In the genomic region with DNA sequence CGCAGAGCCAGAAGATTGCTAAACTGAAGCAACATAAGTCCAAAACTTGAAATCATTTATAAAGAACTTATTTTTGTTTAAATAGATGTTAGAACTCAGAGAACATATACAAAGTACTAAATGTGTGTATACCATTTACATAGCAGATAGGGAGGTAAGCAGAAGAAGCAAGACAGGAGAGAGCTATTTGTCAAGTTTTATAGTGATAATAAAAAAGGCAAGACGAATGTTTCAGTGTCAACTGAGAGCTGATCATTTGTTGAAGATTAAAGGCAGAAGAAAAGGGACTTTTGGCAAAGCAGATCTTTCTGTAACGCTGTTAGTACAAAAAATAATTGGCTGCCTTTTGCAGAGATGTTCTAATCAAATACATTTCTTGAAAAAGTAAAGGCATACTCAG, we compare ENCODE assay signal across 32 cellular contexts. TPM values are rescaled to one million over a fixed set of nuclear protein-coding genes. Genes with fewer than 3 reads are reported as not detected.
"Had no signal": no experiment of that assay in that cellular context is flagged by ENCODE, and none has a peak within 500 bp of the region (broad histone marks: within the 10 kb centered on the region; RNA-seq: fewer than 3 reads in every experiment).

No MANE protein-coding gene starts in this region.

- H3K9me3 ChIP-seq: adrenal gland, body of pancreas, esophagus muscularis mucosa had no signal

- DNase-seq: activated CD4-positive, alpha-beta memory T cell treated with anti-CD3 and anti-CD28 coated beads for 36 hours; activated CD4-positive, alpha-beta T cell treated with anti-CD3 and anti-CD28 coated beads for 36 hours; activated CD4-positive, alpha-beta T cell treated with anti-CD3 and anti-CD28 coated beads, Interleukin-2, amount 10 ng/mL, durations not matched to agents 24 days and 14 days; activated CD4-positive, CD25-positive, alpha-beta regulatory T cell; activated CD4-positive, CD25-positive, alpha-beta regulatory T cell treated with anti-CD3 and anti-CD28 coated beads, Interleukin-2, amount 50 U/mL, for 72 hours; activated CD8-positive, alpha-beta memory T cell treated with anti-CD3 and anti-CD28 coated beads, Interleukin-2, amount 10 ng/mL, durations not matched to agents 7 days and 5 days; activated CD8-positive, alpha-beta memory T cell treated with anti-CD3 and anti-CD28 coated beads, Interleukin-2, amount 50 U/mL, for 4 hours; activated CD8-positive, alpha-beta T cell treated with anti-CD3 and anti-CD28 coated beads, Interleukin-2, amount 10 ng/mL, durations not matched to agents 7 days and 5 days; activated effector memory CD4-positive, alpha-beta T cell treated with anti-CD3 and anti-CD28 coated beads, Interleukin-2, amount 50 U/mL, for 16 hours; activated naive CD4-positive, alpha-beta T cell treated with anti-CD3 and anti-CD28 coated beads for 36 hours; activated naive CD8-positive, alpha-beta T cell treated with anti-CD3 and anti-CD28 coated beads for 36 hours; activated naive CD8-positive, alpha-beta T cell treated with anti-CD3 and anti-CD28 coated beads, Interleukin-2, amount 50 U/mL, for 24 hours; activated T-cell treated with anti-CD3 and anti-CD28 coated beads, Interleukin-2, amount 50 U/mL, for 1 hour; activated T-cell treated with anti-CD3 and anti-CD28 coated beads, Interleukin-2, amount 50 U/mL, for 48 hours; adrenal gland; aorta; body of pancreas; caudate nucleus; cortex of kidney; dermis blood vessel endothelial cell; effector CD4-positive, alpha-beta T cell; effector memory CD8-positive, alpha-beta T cell; erythroblast; foreskin melanocyte; T-helper 2 cell had no signal

- H3K27ac ChIP-seq: adrenal gland, body of pancreas, esophagus muscularis mucosa, gastroesophageal sphincter had no signal

- H3K4me1 ChIP-seq: adrenal gland, esophagus muscularis mucosa, gastroesophageal sphincter had no signal

- FAIRE-seq: colon had no signal

- H3K27me3 ChIP-seq: adrenal gland, body of pancreas, esophagus muscularis mucosa, gastroesophageal sphincter had no signal

- ATAC-seq: activated CD4-positive, alpha-beta T cell treated with anti-CD3 and anti-CD28 coated beads for 36 hours; activated CD8-positive, alpha-beta memory T cell treated with anti-CD3 and anti-CD28 coated beads, Interleukin-2, amount 10 ng/mL, durations not matched to agents 7 days and 5 days; activated CD8-positive, alpha-beta T cell treated with anti-CD3 and anti-CD28 coated beads, Interleukin-2, amount 10 ng/mL, durations not matched to agents 7 days and 5 days; activated naive CD8-positive, alpha-beta T cell treated with anti-CD3 and anti-CD28 coated beads, Interleukin-2, amount 50 U/mL, for 24 hours; body of pancreas; effector memory CD8-positive, alpha-beta T cell; gastroesophageal sphincter had no signal

- H3K36me3 ChIP-seq: adrenal gland, esophagus muscularis mucosa, gastroesophageal sphincter had no signal

- H3K4me3 ChIP-seq: adrenal gland, body of pancreas, esophagus muscularis mucosa, gastroesophageal sphincter had no signal

RNA-seq across cellular contexts. Expression of a gene that starts 12.3 kb away (rescaled TPM):
- total RNA-seq: activated CD4-positive, alpha-beta memory T cell treated with anti-CD3 and anti-CD28 coated beads for 36 hours; activated CD4-positive, alpha-beta T cell treated with anti-CD3 and anti-CD28 coated beads for 36 hours; activated CD4-positive, alpha-beta T cell treated with anti-CD3 and anti-CD28 coated beads, Interleukin-2, amount 10 ng/mL, durations not matched to agents 24 days and 14 days; activated CD8-positive, alpha-beta memory T cell treated with anti-CD3 and anti-CD28 coated beads for 36 hours; activated CD8-positive, alpha-beta memory T cell treated with anti-CD3 and anti-CD28 coated beads, Interleukin-2, amount 10 ng/mL, durations not matched to agents 7 days and 5 days; activated CD8-positive, alpha-beta T cell treated with anti-CD3 and anti-CD28 coated beads, Interleukin-2, amount 10 ng/mL, durations not matched to agents 7 days and 5 days; activated naive CD4-positive, alpha-beta T cell treated with anti-CD3 and anti-CD28 coated beads for 36 hours; activated naive CD8-positive, alpha-beta T cell treated with anti-CD3 and anti-CD28 coated beads for 36 hours; activated T-helper 1 cell treated with anti-CD3 and anti-CD28 coated beads, Interleukin-12 subunit alpha, Interleukin-12 subunit beta, Interleukin-2, Interleukin-4 antibody, amounts not matched to agents 30 ng/mL and 10 ng/mL and 1 ng/mL, durations not matched to agents 14 hours and 24 hours and 36 hours; activated T-helper 2 cell treated with anti-CD3 and anti-CD28 coated beads, Interferon-gamma antibody, Interleukin-2, Interleukin-4, amounts not matched to agents 10 μg/mL and 5 μg/mL and 100 μg/mL, durations not matched to agents 14 hours and 24 hours and 36 hours; T-helper 1 cell treated with Interleukin-12 subunit alpha and Interleukin-12 subunit beta and Interleukin-4 antibody, amounts not matched to agents 30 ng/mL and 1 ng/mL, for 36 hours had no signal
